ENCODE assay signal across 12 cellular contexts in genomic region chr12:6228535-6229223, GRCh38. TPM values are rescaled to one million over a fixed set of nuclear protein-coding genes. Genes with fewer than 3 reads are reported as not detected.
DNase-seq lines count a peak whose midpoint lies in the region; ATAC-seq and TF ChIP-seq lines count a peak whose summit lies in the region.
"Had no signal": no experiment of that assay in that cellular context is flagged by ENCODE, and none has a peak within 500 bp of the region (broad histone marks: within the 10 kb centered on the region; RNA-seq: fewer than 3 reads in every experiment).

No MANE protein-coding gene starts in this region.

- TF ChIP-seq RAD21 in SK-N-SH (IDR thresholded peaks at IDR 0.05; ENCODE audit: low read length) = no peak

- H3K14ac ChIP-seq in neuronal stem cell (ENCODE audit: low read length) = no peak overlapping the region

- no peak overlapping the region for H2BK5ac ChIP-seq in neuronal stem cell (ENCODE audit: low read length)

- H3K27me3 ChIP-seq in SK-N-SH (ENCODE audit: insufficient read depth) (no peaks in the 10 kb centered on the region), neuronal stem cell (ENCODE audit: control insufficient read depth in 3 of 3, insufficient read depth in 3 of 3, low read depth in 1 of 3, low read length in 3 of 3) (no peaks in the 10 kb centered on the region)

- H3K9ac ChIP-seq in SK-N-SH (peak overlapping the region; percentile 21; the same call in 1 of the 2 replicates), neuronal stem cell (ENCODE audit: low read depth, low read length, poor library complexity) (no peak overlapping the region)

- no peaks in the 10 kb centered on the region for H3K79me1 ChIP-seq in neuronal stem cell (ENCODE audit: low read depth, low read length)

- H3K4ac ChIP-seq in neuronal stem cell (ENCODE audit: low read length) = no peak overlapping the region

- H2BK120ac ChIP-seq in neuronal stem cell (ENCODE audit: low read depth, low read length) = no peak overlapping the region

- H2BK15ac ChIP-seq in neuronal stem cell (ENCODE audit: low read length) = no peak overlapping the region

- H3K4me3 ChIP-seq in SK-N-SH (ENCODE audit: low read depth in 2 of 2, low read length in 1 of 2) (no peak overlapping the region), neuronal stem cell (ENCODE audit: low read length in 2 of 2) (no peak overlapping the region), urinary bladder (ENCODE audit: low read depth, low read length) (no peak overlapping the region)

- H4K91ac ChIP-seq in neuronal stem cell (ENCODE audit: low read depth, low read length, poor library complexity) = no peak overlapping the region

- H3K27ac ChIP-seq in SK-N-SH (ENCODE audit: low read depth in 2 of 2, low read length in 1 of 2) = peak overlapping the region; percentile 22 to 64; a peak in 2 of 4 replicates
- H3K27ac ChIP-seq in neuronal stem cell (replicated peaks; ENCODE audit: low read length) = no peak overlapping the region
- peak overlapping the region; percentile 90 for H3K27ac ChIP-seq in urinary bladder (ENCODE audit: low read depth)

- H2AK5ac ChIP-seq in neuronal stem cell (ENCODE audit: low read depth, low read length) = peak overlapping the region; percentile 42

- H3F3A ChIP-seq in SK-N-SH (replicated peaks; ENCODE audit: insufficient read depth) = no peaks in the 10 kb centered on the region

- H3K9me3 ChIP-seq in SK-N-SH = no peaks in the 10 kb centered on the region
- H3K9me3 ChIP-seq in neuronal stem cell (replicated peaks in 1 of 2; ENCODE audit: control insufficient read depth in 2 of 2, insufficient read depth in 1 of 2, low read depth in 1 of 2, low read length in 2 of 2) = no peaks in the 10 kb centered on the region

- H3K79me2 ChIP-seq in SK-N-SH (ENCODE audit: insufficient read depth) = no peaks in the 10 kb centered on the region; the same call in 1 of the 2 replicates

- no peak for TF ChIP-seq CTCF in SK-N-SH (IDR thresholded peaks at IDR 0.05)

- H3K18ac ChIP-seq in neuronal stem cell (ENCODE audit: low read length) = peak overlapping the region; percentile 30

- CTCF ChIA-PET in SK-N-SH (lab: Yijun Ruan, JAX) = interaction anchor here (0.6 to 4.0 kb wide), 8 partner anchors 14 to 191 kb away, joined by 3 to 20 read pairs (median 3); no protein-coding TSS in a partner anchor

- H3K9me2 ChIP-seq in SK-N-SH = no peaks in the 10 kb centered on the region

- H3K4me1 ChIP-seq in SK-N-SH (ENCODE audit: control insufficient read depth in 1 of 2, insufficient read depth in 2 of 2, low read depth in 1 of 2, low read length in 1 of 2) = peaks cover 16 to 66% of the 10 kb centered on the region in 2 experiments; a peak in 2 of 4 replicates
- H3K4me1 ChIP-seq in neuronal stem cell (ENCODE audit: control insufficient read depth in 2 of 2, insufficient read depth in 1 of 2, low read depth in 1 of 2, low read length in 2 of 2) = peaks cover 12 to 53% of the 10 kb centered on the region in 2 donors
- H3K4me1 ChIP-seq in urinary bladder (ENCODE audit: insufficient read depth) = peaks cover 8% of the 10 kb centered on the region

- H3K36me3 ChIP-seq in SK-N-SH (replicated peaks in 1 of 2; ENCODE audit: control insufficient read depth in 1 of 2, insufficient read depth in 2 of 2, low read length in 1 of 2) (peaks cover 0 to 2% of the 10 kb centered on the region in 2 experiments), neuronal stem cell (replicated peaks in 1 of 2; ENCODE audit: control insufficient read depth in 2 of 2, insufficient read depth in 2 of 2, low read length in 2 of 2) (no peaks in the 10 kb centered on the region), urinary bladder (ENCODE audit: insufficient read depth) (no peaks in the 10 kb centered on the region)

- ATAC-seq in SK-N-SH treated with all-trans-retinoic acid at 6 μM for 48 hours (no peak), esophagus mucosa (peak; percentile 16)
- ATAC-seq: left lobe of liver; stimulated activated naive B cell treated with anti-CD40 and anti-IgM and Interleukin-4, amounts not matched to agents 10 μg/mL and 1 μg/mL and 100 μg/mL, for 72 hours had no signal

- H3K23ac ChIP-seq in neuronal stem cell (ENCODE audit: low read depth, low read length, poor library complexity) = no peak overlapping the region

- no peak overlapping the region for H4K8ac ChIP-seq in neuronal stem cell (ENCODE audit: low read depth, low read length)

- H3K4me2 ChIP-seq in SK-N-SH (0 out of 2 replicates have a peak overlapping the region, but pooled peaks have one; percentile 12), neuronal stem cell (ENCODE audit: insufficient read depth, low read length, poor library complexity, severe bottlenecking) (no peak overlapping the region)

- H2AFZ ChIP-seq in SK-N-SH (ENCODE audit: low read depth) = no peak overlapping the region
- H2AFZ ChIP-seq in neuronal stem cell (ENCODE audit: low read length) = no peak overlapping the region

- no peak overlapping the region for H2BK12ac ChIP-seq in neuronal stem cell (ENCODE audit: low read length)

- TF ChIP-seq EP300 in SK-N-SH (IDR thresholded peaks at IDR 0.05; ENCODE audit: borderline replicate concordance in 1 of 2, low read depth in 1 of 2, low read length in 1 of 2) = no peak

- whole genome bisulfite sequencing in SK-N-SH (ENCODE audit: low lambda C conversion rate) = 82% methylated on average over 8 of the region's 9 CpGs
- no CpG with 5 or more reads among the region's 9 CpGs for WGBS in neuronal stem cell (ENCODE audit: extremely low coverage in 2 of 2, insufficient read length in 2 of 2, insufficient replicate concordance in 1 of 2), 2 donors
- WGBS in urinary bladder = 25% methylated on average over 9 of the region's 9 CpGs

- POLR2A ChIA-PET in SK-N-SH (lab: Yijun Ruan, JAX) = no interaction called here

- DNase-seq in SK-N-SH (no peak), neuronal stem cell (ENCODE audit: low spot score) (no peak), activated gamma-delta T cell (lab: John Stamatoyannopoulos, UW) (no peak), OCI-M2 (lab: John Stamatoyannopoulos, UW; ENCODE audit: unreplicated experiment) (no peak)
- DNase-seq in activated naive CD4-positive, alpha-beta T cell treated with anti-CD3 and anti-CD28 coated beads, Interleukin-2, amount 50 U/mL, for 16 hours = no peak
- DNase-seq: endodermal cell; NCI-H1694; stimulated activated naive B cell treated with anti-CD40 and anti-IgM and Interleukin-4, amounts not matched to agents 10 μg/mL and 1 μg/mL and 100 μg/mL, for 72 hours had no signal

- H4K20me1 ChIP-seq in SK-N-SH (ENCODE audit: insufficient read depth) = no peaks in the 10 kb centered on the region

TF ChIP-seq in SK-N-SH, 30 proteins besides CTCF, POLR2A, EP300 and RAD21 (continues in another document):
- TF ChIP-seq GATA2 (CRISPR knock-in tag; IDR thresholded peaks at IDR 0.05) (no peak), RFX5 (IDR thresholded peaks at IDR 0.05; ENCODE audit: low read length) (no peak), POLR2AphosphoS5 (IDR thresholded peaks at IDR 0.05; ENCODE audit: low read depth, low read length) (no peak), JUND (IDR thresholded peaks at IDR 0.05) (no peak), FOXJ3 (CRISPR knock-in tag; IDR thresholded peaks at IDR 0.05) (no peak)

TF ChIP-seq in SK-N-SH treated with all-trans-retinoic acid at 6 μM for 48 hours, 23 proteins besides CTCF, POLR2A, EP300 and RAD21:
- TF ChIP-seq TOX (CRISPR knock-in tag; IDR thresholded peaks at IDR 0.05; ENCODE audit: borderline replicate concordance) (no peak), SNAI2 (CRISPR knock-in tag; IDR thresholded peaks at IDR 0.05) (no peak), TSHZ2 (CRISPR knock-in tag; IDR thresholded peaks at IDR 0.05) (no peak), ZC3H10 (CRISPR knock-in tag; IDR thresholded peaks at IDR 0.05) (no peak), RARB (CRISPR knock-in tag; IDR thresholded peaks at IDR 0.05) (no peak)
TF ChIP-seq in SK-N-SH treated with all-trans-retinoic acid at 6 μM for 48 hours: peak in this region for 0.

RNA-seq across cellular contexts. Expression of gene CD9, which starts 28.5 kb away (rescaled TPM):
- 76.6 and 77.3 TPM in 2 replicates for polyA plus RNA-seq in SK-N-SH (2012; rRNA removed)
- 71.1 and 79.7 TPM in 2 replicates for polyA plus RNA-seq in SK-N-SH (2012; cell fraction: cytosol; rRNA removed)
- 33.1 and 44.1 TPM in 2 replicates for polyA plus RNA-seq in SK-N-SH (2012; cell fraction: nucleus; rRNA removed)
- total RNA-seq in esophagus mucosa = 597 TPM
- 6.3 TPM for polyA plus RNA-seq in neuronal stem cell (2013, experiment 1 of 2)
- polyA plus RNA-seq in neuronal stem cell (2013, experiment 2 of 2) = 6.4 TPM
- 215 TPM for total RNA-seq in urinary bladder
- 554 TPM for polyA plus RNA-seq in urinary bladder
